Comparison of ENCODE assay signal across 20 cellular contexts in genomic region chr7:1749351-1749863, GRCh38.
A peak's percentile ranks its signal among the peaks of the same experiment; 100 is the strongest.
DNase-seq lines count a peak whose midpoint lies in the region; ATAC-seq and TF ChIP-seq lines count a peak whose summit lies in the region.
"Had no signal": no experiment of that assay in that cellular context is flagged by ENCODE, and none has a peak within 500 bp of the region (broad histone marks: within the 10 kb centered on the region; RNA-seq: fewer than 3 reads in every experiment).

No MANE protein-coding gene starts in this region.

- H3K36me3 ChIP-seq in H7 (replicated peaks; ENCODE audit: control insufficient read depth, insufficient read depth, low read length): no peaks in the 10 kb centered on the region
- H3K36me3 ChIP-seq in Panc1 (ENCODE audit: control insufficient read depth, insufficient read depth, low read length): no peaks in the 10 kb centered on the region
- H3K36me3 ChIP-seq in right atrium auricular region: peaks cover 7% of the 10 kb centered on the region
- H3K36me3 ChIP-seq in parathyroid adenoma (ENCODE audit: control insufficient read depth, insufficient read depth, low read length): no peaks in the 10 kb centered on the region
- no peaks in the 10 kb centered on the region for H3K36me3 ChIP-seq in neural progenitor cell
- H3K36me3 ChIP-seq: Peyer's patch, SJSA1 had no signal

- H3K4me3 ChIP-seq in H7 (ENCODE audit: insufficient read depth, low read depth, low read length) (no peak overlapping the region), Panc1 (ENCODE audit: low read depth in 2 of 2, low read length in 2 of 2) (no peak overlapping the region), right atrium auricular region (no peak overlapping the region), parathyroid adenoma (ENCODE audit: low read depth, low read length) (no peak overlapping the region), neural progenitor cell (no peak overlapping the region)
- H3K4me3 ChIP-seq: A549, Peyer's patch, SJSA1 had no signal

- H3K9me3 ChIP-seq in Panc1 (ENCODE audit: control insufficient read depth, insufficient read depth, low read depth, low read length) (no peaks in the 10 kb centered on the region), right atrium auricular region (no peaks in the 10 kb centered on the region), parathyroid adenoma (ENCODE audit: control insufficient read depth, low read length) (no peaks in the 10 kb centered on the region), neural progenitor cell (ENCODE audit: low read depth) (no peaks in the 10 kb centered on the region)
- H3K9me3 ChIP-seq: A549, Peyer's patch, SJSA1 had no signal

- TF ChIP-seq CTCF in Panc1 (IDR thresholded peaks at IDR 0.05) (no peak), right atrium auricular region (IDR thresholded peaks at IDR 0.05) (no peak), parathyroid adenoma (IDR thresholded peaks at IDR 0.05) (no peak), neural progenitor cell (IDR thresholded peaks at IDR 0.05) (no peak)

- no TSS peak for BruUV-seq in Panc1 (replicated peaks; lab: Mats Ljungman, UMichigan)

- H3K4me2 ChIP-seq in parathyroid adenoma (ENCODE audit: low read length): no peak overlapping the region
- H3K4me2 ChIP-seq in neural progenitor cell: no peak overlapping the region
- H3K4me2 ChIP-seq: A549 had no signal

- H3K27me3 Mint-ChIP-seq in neural progenitor cell (ENCODE audit: insufficient read depth, low read depth): peaks cover 20% of the 10 kb centered on the region

- peaks cover 6% of the 10 kb centered on the region for H3K4me1 Mint-ChIP-seq in neural progenitor cell

- H3K27ac ChIP-seq in Panc1 (ENCODE audit: low read length) (no peak overlapping the region; the same call in 1 of the 2 replicates), right atrium auricular region (peak overlapping the region; percentile 70 to 80), parathyroid adenoma (no peak overlapping the region), neural progenitor cell (no peak overlapping the region)
- H3K27ac ChIP-seq: A549, Peyer's patch, SJSA1 had no signal

- peak; percentile 60; the same call in 1 of the 2 replicates for ATAC-seq in Panc1

- H3K36me3 Mint-ChIP-seq in neural progenitor cell: peaks cover 2% of the 10 kb centered on the region

- no peaks in the 10 kb centered on the region for H4K20me1 ChIP-seq in neural progenitor cell (ENCODE audit: low read depth)

- peaks cover 21% of the 10 kb centered on the region for H3K4me1 ChIP-seq in Panc1 (ENCODE audit: control insufficient read depth, insufficient read depth, low read length)
- peaks cover 0 to 18% of the 10 kb centered on the region in 2 donors for H3K4me1 ChIP-seq in right atrium auricular region
- H3K4me1 ChIP-seq in parathyroid adenoma: no peaks in the 10 kb centered on the region
- H3K4me1 ChIP-seq in neural progenitor cell: no peaks in the 10 kb centered on the region
- H3K4me1 ChIP-seq: Peyer's patch, SJSA1 had no signal

- H3K9ac ChIP-seq in parathyroid adenoma: no peak overlapping the region
- H3K9ac ChIP-seq in neural progenitor cell: no peak overlapping the region

- no peaks in the 10 kb centered on the region for H3K9me3 Mint-ChIP-seq in neural progenitor cell

- intact Hi-C loops in Panc1 (cut with micrococcal nuclease; ENCODE audit: unreplicated experiment): no loop called here

- no peak overlapping the region for H3K27ac Mint-ChIP-seq in neural progenitor cell
- H3K27ac Mint-ChIP-seq: B cell had no signal

- CTCF ChIA-PET in Panc1 (lab: Charles Lee): interaction anchor here (0.6 to 1.2 kb wide), 2 partner anchors 18 to 85 kb away, joined by 4 to 8 read pairs; no protein-coding TSS in a partner anchor

- no peak overlapping the region for H3K4me3 Mint-ChIP-seq in neural progenitor cell
- H3K4me3 Mint-ChIP-seq: B cell had no signal

- POLR2A ChIA-PET in Panc1 (lab: Charles Lee): interaction anchor here (0.6 kb wide), 1 partner anchor 33 kb away, joined by 5 read pairs; no protein-coding TSS in a partner anchor

- DNase-seq in H7 (peak; percentile 61), Panc1 (ENCODE audit: low read depth, low spot score) (no peak), right atrium auricular region (ENCODE audit: low spot score) (no peak), neural progenitor cell (ENCODE audit: low spot score) (no peak), NCI-H774 (lab: John Stamatoyannopoulos, UW) (no peak)
- DNase-seq in activated CD4-positive, alpha-beta T cell treated with anti-CD3 and anti-CD28 coated beads for 4 hours: no peak
- DNase-seq: DMS53; GDM1; KBM-7; MM.1S; NCI-H1048; NCI-H1417 treated with DMSO at 0.1 percent for 48 hours; NCI-H187; NCI-H2107; NK-92 treated with Interleukin-12 subunit alpha and Interleukin-12 subunit beta, amount 100 ng/mL, for 24 hours had no signal

- H3F3A ChIP-seq in neural progenitor cell (ENCODE audit: low read depth): no peaks in the 10 kb centered on the region

- in situ Hi-C loops in Panc1 (cut with HindIII; ENCODE audit: low pct_unique_long_range_greater_than_20kb, low sequenced_read_pairs): no loop called here

- H3K79me2 ChIP-seq in parathyroid adenoma (no peaks in the 10 kb centered on the region), neural progenitor cell (ENCODE audit: low read depth) (no peaks in the 10 kb centered on the region)

- H3K27me3 ChIP-seq in H7 (ENCODE audit: control insufficient read depth, insufficient read depth, low read length): no peaks in the 10 kb centered on the region
- H3K27me3 ChIP-seq in Panc1 (ENCODE audit: control insufficient read depth, insufficient read depth, low read length): no peaks in the 10 kb centered on the region
- H3K27me3 ChIP-seq in right atrium auricular region: no peaks in the 10 kb centered on the region
- no peaks in the 10 kb centered on the region for H3K27me3 ChIP-seq in parathyroid adenoma (ENCODE audit: control insufficient read depth, insufficient read depth, low read length)
- peaks cover 4% of the 10 kb centered on the region for H3K27me3 ChIP-seq in neural progenitor cell
- H3K27me3 ChIP-seq: Peyer's patch had no signal

- peak overlapping the region; percentile 11 for H2AFZ ChIP-seq in parathyroid adenoma
- H2AFZ ChIP-seq in neural progenitor cell (replicated peaks): no peak overlapping the region

Comparison
In these comparisons a context has a peak if more than half of its experiments do, and no peak if none do; other contexts are left out.
1. H3K27ac ChIP-seq: peak in right atrium auricular region (2 of 2); none in Panc1 (single experiment), parathyroid adenoma (single experiment) and neural progenitor cell (single experiment).